In the genomic region with DNA sequence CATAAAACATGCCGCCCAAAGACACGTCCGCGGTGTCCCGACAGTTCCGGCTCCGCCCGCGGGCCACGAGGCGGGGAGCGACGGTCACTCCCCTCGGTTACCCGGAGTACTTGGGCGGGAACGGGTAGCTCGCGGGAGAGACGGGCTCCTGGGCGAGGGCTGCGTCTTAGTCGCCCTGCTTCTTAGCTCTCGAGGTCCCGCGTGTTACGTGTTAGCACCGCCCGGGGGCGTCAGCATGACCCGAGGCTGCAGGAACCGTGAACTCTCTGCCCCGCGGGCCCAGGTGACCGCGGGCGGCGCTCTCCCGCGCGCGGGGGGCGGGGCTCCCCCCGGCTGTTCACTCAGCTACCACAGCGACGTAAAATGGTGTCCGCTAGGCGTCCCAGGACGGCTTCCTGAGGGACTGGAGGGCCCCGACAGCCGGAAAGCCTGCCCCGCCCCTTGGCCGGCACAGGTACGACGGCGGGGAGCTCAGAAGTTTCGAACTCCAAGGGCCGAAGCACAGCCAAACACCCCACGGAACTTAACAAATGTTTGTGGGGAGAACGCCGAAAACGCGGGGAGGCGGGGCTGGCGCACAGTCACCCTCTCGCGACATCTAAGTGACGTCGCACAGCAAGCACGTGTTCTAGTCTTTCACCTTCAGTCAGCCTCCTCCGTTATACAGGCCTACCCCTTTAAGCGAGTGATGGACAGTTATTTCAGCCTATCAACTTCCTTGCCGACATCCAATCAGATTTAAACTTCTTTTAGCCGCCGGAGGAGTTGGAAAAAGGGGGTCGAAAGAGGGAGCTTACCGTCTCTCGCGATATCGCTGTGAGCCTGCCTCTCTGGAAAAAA, we compare ENCODE assay signal across 1 cellular context.
TF ChIP-seq lines count a peak whose summit lies in the region.

No MANE protein-coding gene starts in this region.

TF ChIP-seq in WTC11, 78 proteins besides CTCF, POLR2A, EP300 and RAD21 (continued from another document and continues in another):
- TF ChIP-seq ZBTB43 (CRISPR knock-in tag; IDR thresholded peaks at IDR 0.05): 0 out of 2 replicates have a peak, but pooled peaks have one; percentile 11
- no peak for TF ChIP-seq SMAD4 (CRISPR knock-in tag; IDR thresholded peaks at IDR 0.05)
- TF ChIP-seq RELA (CRISPR knock-in tag; IDR thresholded peaks at IDR 0.05; ENCODE audit: borderline replicate concordance): peak; percentile 81; the same call in 1 of the 2 replicates
- TF ChIP-seq E2F4 (CRISPR knock-in tag; IDR thresholded peaks at IDR 0.05; ENCODE audit: borderline replicate concordance, low read depth): no peak; the same call in 1 of the 2 replicates
- no peak for TF ChIP-seq KAT7 (CRISPR knock-in tag; IDR thresholded peaks at IDR 0.05; ENCODE audit: borderline replicate concordance)
- TF ChIP-seq ETV6 (CRISPR knock-in tag; IDR thresholded peaks at IDR 0.05): 0 out of 2 replicates have a peak, but pooled peaks have one; percentile 48
- TF ChIP-seq, protein P1, sequence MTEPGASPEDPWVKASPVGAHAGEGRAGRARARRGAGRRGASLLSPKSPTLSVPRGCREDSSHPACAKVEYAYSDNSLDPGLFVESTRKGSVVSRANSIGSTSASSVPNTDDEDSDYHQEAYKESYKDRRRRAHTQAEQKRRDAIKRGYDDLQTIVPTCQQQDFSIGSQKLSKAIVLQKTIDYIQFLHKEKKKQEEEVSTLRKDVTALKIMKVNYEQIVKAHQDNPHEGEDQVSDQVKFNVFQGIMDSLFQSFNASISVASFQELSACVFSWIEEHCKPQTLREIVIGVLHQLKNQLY (CRISPR knock-in tag; IDR thresholded peaks at IDR 0.05): no peak
- no peak for TF ChIP-seq GTF2I (CRISPR knock-in tag; conservative IDR thresholded peaks at IDR 0.05)
- no peak for TF ChIP-seq SOX15 (CRISPR knock-in tag; IDR thresholded peaks at IDR 0.05)
- TF ChIP-seq, protein P2, sequence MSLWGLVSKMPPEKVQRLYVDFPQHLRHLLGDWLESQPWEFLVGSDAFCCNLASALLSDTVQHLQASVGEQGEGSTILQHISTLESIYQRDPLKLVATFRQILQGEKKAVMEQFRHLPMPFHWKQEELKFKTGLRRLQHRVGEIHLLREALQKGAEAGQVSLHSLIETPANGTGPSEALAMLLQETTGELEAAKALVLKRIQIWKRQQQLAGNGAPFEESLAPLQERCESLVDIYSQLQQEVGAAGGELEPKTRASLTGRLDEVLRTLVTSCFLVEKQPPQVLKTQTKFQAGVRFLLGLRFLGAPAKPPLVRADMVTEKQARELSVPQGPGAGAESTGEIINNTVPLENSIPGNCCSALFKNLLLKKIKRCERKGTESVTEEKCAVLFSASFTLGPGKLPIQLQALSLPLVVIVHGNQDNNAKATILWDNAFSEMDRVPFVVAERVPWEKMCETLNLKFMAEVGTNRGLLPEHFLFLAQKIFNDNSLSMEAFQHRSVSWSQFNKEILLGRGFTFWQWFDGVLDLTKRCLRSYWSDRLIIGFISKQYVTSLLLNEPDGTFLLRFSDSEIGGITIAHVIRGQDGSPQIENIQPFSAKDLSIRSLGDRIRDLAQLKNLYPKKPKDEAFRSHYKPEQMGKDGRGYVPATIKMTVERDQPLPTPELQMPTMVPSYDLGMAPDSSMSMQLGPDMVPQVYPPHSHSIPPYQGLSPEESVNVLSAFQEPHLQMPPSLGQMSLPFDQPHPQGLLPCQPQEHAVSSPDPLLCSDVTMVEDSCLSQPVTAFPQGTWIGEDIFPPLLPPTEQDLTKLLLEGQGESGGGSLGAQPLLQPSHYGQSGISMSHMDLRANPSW (CRISPR knock-in tag; conservative IDR thresholded peaks at IDR 0.05; ENCODE audit: low read depth): no peak
- TF ChIP-seq ZNF396 (CRISPR knock-in tag; IDR thresholded peaks at IDR 0.05; ENCODE audit: borderline replicate concordance): no peak
- TF ChIP-seq, protein P3, sequence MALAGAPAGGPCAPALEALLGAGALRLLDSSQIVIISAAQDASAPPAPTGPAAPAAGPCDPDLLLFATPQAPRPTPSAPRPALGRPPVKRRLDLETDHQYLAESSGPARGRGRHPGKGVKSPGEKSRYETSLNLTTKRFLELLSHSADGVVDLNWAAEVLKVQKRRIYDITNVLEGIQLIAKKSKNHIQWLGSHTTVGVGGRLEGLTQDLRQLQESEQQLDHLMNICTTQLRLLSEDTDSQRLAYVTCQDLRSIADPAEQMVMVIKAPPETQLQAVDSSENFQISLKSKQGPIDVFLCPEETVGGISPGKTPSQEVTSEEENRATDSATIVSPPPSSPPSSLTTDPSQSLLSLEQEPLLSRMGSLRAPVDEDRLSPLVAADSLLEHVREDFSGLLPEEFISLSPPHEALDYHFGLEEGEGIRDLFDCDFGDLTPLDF (CRISPR knock-in tag; IDR thresholded peaks at IDR 0.05): peak; percentile 68; the same call in 1 of the 2 replicates
- TF ChIP-seq JUN (CRISPR knock-in tag; IDR thresholded peaks at IDR 0.05): no peak
- TF ChIP-seq, protein P4, sequence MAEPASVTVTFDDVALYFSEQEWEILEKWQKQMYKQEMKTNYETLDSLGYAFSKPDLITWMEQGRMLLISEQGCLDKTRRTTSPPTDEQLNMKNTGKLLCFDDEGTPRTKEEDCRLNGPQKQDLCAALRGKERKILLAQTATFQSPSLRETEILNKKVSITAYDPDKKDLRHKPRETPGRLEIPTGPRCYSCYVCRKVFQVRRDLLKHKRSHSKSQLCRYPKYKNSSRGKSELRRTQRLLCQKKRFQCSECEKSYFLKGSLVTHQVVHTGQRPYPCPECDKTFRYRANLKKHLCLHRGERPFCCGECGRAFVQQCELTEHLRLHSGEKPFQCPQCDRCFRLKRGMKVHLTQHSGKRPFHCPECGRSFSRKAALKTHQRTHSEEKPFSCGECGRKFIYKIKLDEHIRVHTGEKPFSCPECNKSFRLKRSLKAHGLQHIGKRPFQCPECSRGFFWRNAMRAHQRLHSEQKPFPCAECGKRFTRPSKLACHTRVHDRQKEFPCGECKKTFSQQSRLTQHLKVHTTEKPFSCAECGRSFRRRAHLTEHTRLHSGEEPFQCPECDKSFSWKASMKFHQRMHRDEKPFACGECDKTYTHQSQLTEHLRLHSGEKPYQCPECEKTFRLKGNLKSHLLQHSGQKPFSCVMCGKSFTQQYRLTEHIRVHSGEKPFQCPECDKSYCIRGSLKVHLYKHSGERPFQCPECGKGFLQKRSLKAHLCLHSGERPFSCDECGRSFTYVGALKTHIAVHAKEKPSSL (CRISPR knock-in tag; conservative IDR thresholded peaks at IDR 0.05): no peak
- TF ChIP-seq RORB (CRISPR knock-in tag; IDR thresholded peaks at IDR 0.05): no peak
- TF ChIP-seq ZNF317 (CRISPR knock-in tag; IDR thresholded peaks at IDR 0.05; ENCODE audit: borderline replicate concordance, low read depth): no peak
- no peak for TF ChIP-seq IRF2 (CRISPR knock-in tag; IDR thresholded peaks at IDR 0.05; ENCODE audit: borderline replicate concordance, low read depth)
- peak; percentile 79 for TF ChIP-seq MAX (CRISPR knock-in tag; IDR thresholded peaks at IDR 0.05)
- TF ChIP-seq NFATC4 (CRISPR knock-in tag; IDR thresholded peaks at IDR 0.05): no peak
- no peak for TF ChIP-seq FOXJ3 (CRISPR knock-in tag; IDR thresholded peaks at IDR 0.05; ENCODE audit: borderline replicate concordance)
- no peak for TF ChIP-seq TP53 (CRISPR knock-in tag; IDR thresholded peaks at IDR 0.05)
- TF ChIP-seq FOXK1 (CRISPR knock-in tag; IDR thresholded peaks at IDR 0.05): no peak; the same call in 1 of the 2 replicates
- no peak for TF ChIP-seq OVOL2 (CRISPR knock-in tag; IDR thresholded peaks at IDR 0.05; ENCODE audit: borderline replicate concordance)
- no peak for TF ChIP-seq JAZF1 (CRISPR knock-in tag; IDR thresholded peaks at IDR 0.05)
- peak; percentile 83 for TF ChIP-seq CREM (CRISPR knock-in tag; IDR thresholded peaks at IDR 0.05)
- peak; percentile 14; the same call in 1 of the 2 replicates for TF ChIP-seq NFE2L1 (CRISPR knock-in tag; IDR thresholded peaks at IDR 0.05)
- TF ChIP-seq MYBL2 (CRISPR knock-in tag; IDR thresholded peaks at IDR 0.05): no peak; the same call in 1 of the 2 replicates
- no peak for TF ChIP-seq ZNF671 (CRISPR knock-in tag; IDR thresholded peaks at IDR 0.05)
- TF ChIP-seq ZNF416 (CRISPR knock-in tag; IDR thresholded peaks at IDR 0.05): 0 out of 2 replicates have a peak, but pooled peaks have one; percentile 12
- peak; percentile 34; the same call in 1 of the 2 replicates for TF ChIP-seq SMAD3 (CRISPR knock-in tag; IDR thresholded peaks at IDR 0.05; ENCODE audit: borderline replicate concordance)
- TF ChIP-seq, protein P5, sequence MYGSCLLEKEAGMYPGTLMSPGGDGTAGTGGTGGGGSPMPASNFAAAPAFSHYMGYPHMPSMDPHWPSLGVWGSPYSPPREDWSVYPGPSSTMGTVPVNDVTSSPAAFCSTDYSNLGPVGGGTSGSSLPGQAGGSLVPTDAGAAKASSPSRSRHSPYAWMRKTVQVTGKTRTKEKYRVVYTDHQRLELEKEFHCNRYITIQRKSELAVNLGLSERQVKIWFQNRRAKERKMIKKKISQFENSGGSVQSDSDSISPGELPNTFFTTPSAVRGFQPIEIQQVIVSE (CRISPR knock-in tag; IDR thresholded peaks at IDR 0.05; ENCODE audit: borderline replicate concordance): no peak
- TF ChIP-seq ZNF138 (CRISPR knock-in tag; conservative IDR thresholded peaks at IDR 0.05): no peak
- TF ChIP-seq ZNF423 (CRISPR knock-in tag; IDR thresholded peaks at IDR 0.05): no peak
- TF ChIP-seq ZNF121 (CRISPR knock-in tag; IDR thresholded peaks at IDR 0.05): no peak
- TF ChIP-seq ESRRA (CRISPR knock-in tag; IDR thresholded peaks at IDR 0.05; ENCODE audit: borderline replicate concordance): peak; percentile 74; the same call in 1 of the 2 replicates
- TF ChIP-seq, protein P6, sequence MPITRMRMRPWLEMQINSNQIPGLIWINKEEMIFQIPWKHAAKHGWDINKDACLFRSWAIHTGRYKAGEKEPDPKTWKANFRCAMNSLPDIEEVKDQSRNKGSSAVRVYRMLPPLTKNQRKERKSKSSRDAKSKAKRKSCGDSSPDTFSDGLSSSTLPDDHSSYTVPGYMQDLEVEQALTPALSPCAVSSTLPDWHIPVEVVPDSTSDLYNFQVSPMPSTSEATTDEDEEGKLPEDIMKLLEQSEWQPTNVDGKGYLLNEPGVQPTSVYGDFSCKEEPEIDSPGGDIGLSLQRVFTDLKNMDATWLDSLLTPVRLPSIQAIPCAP (CRISPR knock-in tag; IDR thresholded peaks at IDR 0.05): no peak
- TF ChIP-seq, protein P7, sequence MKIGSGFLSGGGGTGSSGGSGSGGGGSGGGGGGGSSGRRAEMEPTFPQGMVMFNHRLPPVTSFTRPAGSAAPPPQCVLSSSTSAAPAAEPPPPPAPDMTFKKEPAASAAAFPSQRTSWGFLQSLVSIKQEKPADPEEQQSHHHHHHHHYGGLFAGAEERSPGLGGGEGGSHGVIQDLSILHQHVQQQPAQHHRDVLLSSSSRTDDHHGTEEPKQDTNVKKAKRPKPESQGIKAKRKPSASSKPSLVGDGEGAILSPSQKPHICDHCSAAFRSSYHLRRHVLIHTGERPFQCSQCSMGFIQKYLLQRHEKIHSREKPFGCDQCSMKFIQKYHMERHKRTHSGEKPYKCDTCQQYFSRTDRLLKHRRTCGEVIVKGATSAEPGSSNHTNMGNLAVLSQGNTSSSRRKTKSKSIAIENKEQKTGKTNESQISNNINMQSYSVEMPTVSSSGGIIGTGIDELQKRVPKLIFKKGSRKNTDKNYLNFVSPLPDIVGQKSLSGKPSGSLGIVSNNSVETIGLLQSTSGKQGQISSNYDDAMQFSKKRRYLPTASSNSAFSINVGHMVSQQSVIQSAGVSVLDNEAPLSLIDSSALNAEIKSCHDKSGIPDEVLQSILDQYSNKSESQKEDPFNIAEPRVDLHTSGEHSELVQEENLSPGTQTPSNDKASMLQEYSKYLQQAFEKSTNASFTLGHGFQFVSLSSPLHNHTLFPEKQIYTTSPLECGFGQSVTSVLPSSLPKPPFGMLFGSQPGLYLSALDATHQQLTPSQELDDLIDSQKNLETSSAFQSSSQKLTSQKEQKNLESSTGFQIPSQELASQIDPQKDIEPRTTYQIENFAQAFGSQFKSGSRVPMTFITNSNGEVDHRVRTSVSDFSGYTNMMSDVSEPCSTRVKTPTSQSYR (CRISPR knock-in tag; IDR thresholded peaks at IDR 0.05): peak; percentile 68
- TF ChIP-seq, protein P8, sequence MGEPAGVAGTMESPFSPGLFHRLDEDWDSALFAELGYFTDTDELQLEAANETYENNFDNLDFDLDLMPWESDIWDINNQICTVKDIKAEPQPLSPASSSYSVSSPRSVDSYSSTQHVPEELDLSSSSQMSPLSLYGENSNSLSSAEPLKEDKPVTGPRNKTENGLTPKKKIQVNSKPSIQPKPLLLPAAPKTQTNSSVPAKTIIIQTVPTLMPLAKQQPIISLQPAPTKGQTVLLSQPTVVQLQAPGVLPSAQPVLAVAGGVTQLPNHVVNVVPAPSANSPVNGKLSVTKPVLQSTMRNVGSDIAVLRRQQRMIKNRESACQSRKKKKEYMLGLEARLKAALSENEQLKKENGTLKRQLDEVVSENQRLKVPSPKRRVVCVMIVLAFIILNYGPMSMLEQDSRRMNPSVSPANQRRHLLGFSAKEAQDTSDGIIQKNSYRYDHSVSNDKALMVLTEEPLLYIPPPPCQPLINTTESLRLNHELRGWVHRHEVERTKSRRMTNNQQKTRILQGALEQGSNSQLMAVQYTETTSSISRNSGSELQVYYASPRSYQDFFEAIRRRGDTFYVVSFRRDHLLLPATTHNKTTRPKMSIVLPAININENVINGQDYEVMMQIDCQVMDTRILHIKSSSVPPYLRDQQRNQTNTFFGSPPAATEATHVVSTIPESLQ (CRISPR knock-in tag; IDR thresholded peaks at IDR 0.05): no peak
- no peak for TF ChIP-seq ZNF232 (CRISPR knock-in tag; IDR thresholded peaks at IDR 0.05)
